Comparison of ENCODE assay signal across 1 cellular context in the genomic region with DNA sequence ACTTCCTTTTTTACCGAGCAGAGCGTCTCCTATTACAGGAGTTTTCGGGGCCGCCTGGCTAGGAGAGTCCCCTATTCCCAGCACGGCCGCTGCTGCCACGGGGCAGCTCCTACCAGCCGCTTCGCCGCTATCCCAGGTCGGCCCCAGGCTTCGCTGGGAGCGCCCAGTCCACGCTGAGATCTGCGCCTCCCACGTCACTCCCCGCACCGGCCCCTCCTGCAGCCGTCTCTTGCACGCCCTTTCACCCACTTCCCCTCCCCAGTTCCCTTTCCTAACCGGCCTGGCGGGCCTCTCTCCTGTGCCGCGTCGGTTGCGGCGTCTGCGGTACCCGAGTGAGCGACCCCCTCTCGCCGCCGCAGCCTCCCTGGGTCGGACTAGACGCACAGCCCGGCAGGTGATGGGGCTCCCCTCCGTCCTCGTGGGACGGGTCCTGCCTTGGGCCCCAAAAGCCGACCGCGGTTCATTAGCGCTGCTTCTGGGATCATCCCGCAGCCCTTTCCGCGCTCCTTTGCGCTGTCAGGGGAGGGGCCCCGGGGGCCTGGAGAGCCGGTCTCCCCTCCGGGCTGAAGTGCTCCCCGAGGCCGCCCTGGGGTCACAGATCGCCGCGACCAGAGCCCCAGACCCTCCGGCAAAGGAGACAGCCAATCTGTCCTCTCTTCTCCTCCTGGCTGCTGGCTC.
TF ChIP-seq lines count a peak whose summit lies in the region.

No MANE protein-coding gene starts in this region.

TF ChIP-seq in HepG2, 621 proteins besides CTCF, POLR2A, EP300 and RAD21 (continued from another document and continues in another):
- no peak for TF ChIP-seq GMEB2 (CRISPR knock-in tag; IDR thresholded peaks at IDR 0.05; ENCODE audit: low read depth)
- peak; percentile 22; the same call in 1 of the 2 replicates for TF ChIP-seq ZNF607 (CRISPR knock-in tag; IDR thresholded peaks at IDR 0.05; ENCODE audit: borderline replicate concordance)
- TF ChIP-seq, protein P1, sequence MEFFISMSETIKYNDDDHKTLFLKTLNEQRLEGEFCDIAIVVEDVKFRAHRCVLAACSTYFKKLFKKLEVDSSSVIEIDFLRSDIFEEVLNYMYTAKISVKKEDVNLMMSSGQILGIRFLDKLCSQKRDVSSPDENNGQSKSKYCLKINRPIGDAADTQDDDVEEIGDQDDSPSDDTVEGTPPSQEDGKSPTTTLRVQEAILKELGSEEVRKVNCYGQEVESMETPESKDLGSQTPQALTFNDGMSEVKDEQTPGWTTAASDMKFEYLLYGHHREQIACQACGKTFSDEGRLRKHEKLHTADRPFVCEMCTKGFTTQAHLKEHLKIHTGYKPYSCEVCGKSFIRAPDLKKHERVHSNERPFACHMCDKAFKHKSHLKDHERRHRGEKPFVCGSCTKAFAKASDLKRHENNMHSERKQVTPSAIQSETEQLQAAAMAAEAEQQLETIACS (CRISPR knock-in tag; IDR thresholded peaks at IDR 0.05), result no peak
- no peak for TF ChIP-seq ZNF256 (CRISPR knock-in tag; conservative IDR thresholded peaks at IDR 0.05)
- no peak for TF ChIP-seq ZNF333 (CRISPR knock-in tag; IDR thresholded peaks at IDR 0.05; ENCODE audit: borderline replicate concordance)
- no peak for TF ChIP-seq ZNF567 (CRISPR knock-in tag; IDR thresholded peaks at IDR 0.05; ENCODE audit: borderline replicate concordance)
- no peak for TF ChIP-seq GLI4 (CRISPR knock-in tag; IDR thresholded peaks at IDR 0.05; ENCODE audit: borderline replicate concordance)
- no peak for TF ChIP-seq ETV6 (CRISPR knock-in tag; conservative IDR thresholded peaks at IDR 0.05)
- TF ChIP-seq EHMT2 (IDR thresholded peaks at IDR 0.05; ENCODE audit: borderline replicate concordance, low read depth, low read length), result no peak
- no peak for TF ChIP-seq ADNP (CRISPR knock-in tag; IDR thresholded peaks at IDR 0.05)
- peak; percentile 46 for TF ChIP-seq U2AF1 (optimal IDR thresholded peaks at IDR 0.05; ENCODE audit: low read depth, low read length)
- TF ChIP-seq RAD51 (IDR thresholded peaks at IDR 0.05; ENCODE audit: borderline replicate concordance), result no peak
- TF ChIP-seq EEA1 (CRISPR knock-in tag; IDR thresholded peaks at IDR 0.05; ENCODE audit: borderline replicate concordance), result 0 out of 2 replicates have a peak, but pooled peaks have one; percentile 53
- TF ChIP-seq TOPORS (CRISPR knock-in tag; IDR thresholded peaks at IDR 0.05), result no peak
- peak; percentile 71; the same call in 1 of the 2 replicates for TF ChIP-seq PCBP1 (IDR thresholded peaks at IDR 0.05; ENCODE audit: borderline replicate concordance, low read depth, low read length)
- no peak for TF ChIP-seq ZNF382 (CRISPR knock-in tag; IDR thresholded peaks at IDR 0.05; ENCODE audit: borderline replicate concordance)
- peak; percentile 84; the same call in 1 of the 2 replicates for TF ChIP-seq ZNF225 (CRISPR knock-in tag; IDR thresholded peaks at IDR 0.05)
- TF ChIP-seq NFIC (IDR thresholded peaks at IDR 0.05; ENCODE audit: low read length), result no peak
- TF ChIP-seq TARDBP (CRISPR knock-in tag; IDR thresholded peaks at IDR 0.05), result no peak
- 0 out of 2 replicates have a peak, but pooled peaks have one; percentile 1 for TF ChIP-seq THAP7 (CRISPR knock-in tag; IDR thresholded peaks at IDR 0.05)
- no peak for TF ChIP-seq ZNF770 (CRISPR knock-in tag; IDR thresholded peaks at IDR 0.05)
- 0 out of 2 replicates have a peak, but pooled peaks have one; percentile 50 for TF ChIP-seq ZNF724P (CRISPR knock-in tag; IDR thresholded peaks at IDR 0.05; ENCODE audit: borderline replicate concordance)
- TF ChIP-seq NR2C2 (CRISPR knock-in tag; IDR thresholded peaks at IDR 0.05; ENCODE audit: borderline replicate concordance), result no peak
- TF ChIP-seq MIER3 (CRISPR knock-in tag; IDR thresholded peaks at IDR 0.05; ENCODE audit: borderline replicate concordance), result no peak
- TF ChIP-seq HMGXB3 (CRISPR knock-in tag; IDR thresholded peaks at IDR 0.05; ENCODE audit: borderline replicate concordance), result no peak
- peak; percentile 68; the same call in 1 of the 2 replicates for TF ChIP-seq ZNF234 (CRISPR knock-in tag; conservative IDR thresholded peaks at IDR 0.05)
- TF ChIP-seq SIN3A (IDR thresholded peaks at IDR 0.05; ENCODE audit: borderline replicate concordance, low read depth, low read length), result no peak; the same call in 1 of the 2 replicates
- TF ChIP-seq PHF20 (CRISPR knock-in tag; IDR thresholded peaks at IDR 0.05), result 0 out of 2 replicates have a peak, but pooled peaks have one; percentile 29
- TF ChIP-seq, protein P2, sequence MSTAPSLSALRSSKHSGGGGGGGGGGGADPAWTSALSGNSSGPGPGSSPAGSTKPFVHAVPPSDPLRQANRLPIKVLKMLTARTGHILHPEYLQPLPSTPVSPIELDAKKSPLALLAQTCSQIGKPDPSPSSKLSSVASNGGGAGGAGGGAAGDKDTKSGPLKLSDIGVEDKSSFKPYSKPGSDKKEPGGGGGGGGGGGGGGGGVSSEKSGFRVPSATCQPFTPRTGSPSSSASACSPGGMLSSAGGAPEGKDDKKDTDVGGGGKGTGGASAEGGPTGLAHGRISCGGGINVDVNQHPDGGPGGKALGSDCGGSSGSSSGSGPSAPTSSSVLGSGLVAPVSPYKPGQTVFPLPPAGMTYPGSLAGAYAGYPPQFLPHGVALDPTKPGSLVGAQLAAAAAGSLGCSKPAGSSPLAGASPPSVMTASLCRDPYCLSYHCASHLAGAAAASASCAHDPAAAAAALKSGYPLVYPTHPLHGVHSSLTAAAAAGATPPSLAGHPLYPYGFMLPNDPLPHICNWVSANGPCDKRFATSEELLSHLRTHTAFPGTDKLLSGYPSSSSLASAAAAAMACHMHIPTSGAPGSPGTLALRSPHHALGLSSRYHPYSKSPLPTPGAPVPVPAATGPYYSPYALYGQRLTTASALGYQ (CRISPR knock-in tag; IDR thresholded peaks at IDR 0.05), result no peak
- TF ChIP-seq, protein P3, sequence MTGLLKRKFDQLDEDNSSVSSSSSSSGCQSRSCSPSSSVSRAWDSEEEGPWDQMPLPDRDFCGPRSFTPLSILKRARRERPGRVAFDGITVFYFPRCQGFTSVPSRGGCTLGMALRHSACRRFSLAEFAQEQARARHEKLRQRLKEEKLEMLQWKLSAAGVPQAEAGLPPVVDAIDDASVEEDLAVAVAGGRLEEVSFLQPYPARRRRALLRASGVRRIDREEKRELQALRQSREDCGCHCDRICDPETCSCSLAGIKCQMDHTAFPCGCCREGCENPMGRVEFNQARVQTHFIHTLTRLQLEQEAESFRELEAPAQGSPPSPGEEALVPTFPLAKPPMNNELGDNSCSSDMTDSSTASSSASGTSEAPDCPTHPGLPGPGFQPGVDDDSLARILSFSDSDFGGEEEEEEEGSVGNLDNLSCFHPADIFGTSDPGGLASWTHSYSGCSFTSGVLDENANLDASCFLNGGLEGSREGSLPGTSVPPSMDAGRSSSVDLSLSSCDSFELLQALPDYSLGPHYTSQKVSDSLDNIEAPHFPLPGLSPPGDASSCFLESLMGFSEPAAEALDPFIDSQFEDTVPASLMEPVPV (CRISPR knock-in tag; IDR thresholded peaks at IDR 0.05), result 0 out of 2 replicates have a peak, but pooled peaks have one; percentile 35
- no peak for TF ChIP-seq LCORL (IDR thresholded peaks at IDR 0.05)
- no peak; the same call in none of the 2 replicates for TF ChIP-seq LCORL (CRISPR knock-in tag; IDR thresholded peaks at IDR 0.05)
- no peak for TF ChIP-seq TBP (CRISPR knock-in tag; IDR thresholded peaks at IDR 0.05)
- TF ChIP-seq IRX3 (CRISPR knock-in tag; IDR thresholded peaks at IDR 0.05; ENCODE audit: borderline replicate concordance, low read depth), result no peak
- no peak for TF ChIP-seq MLXIP (CRISPR knock-in tag; IDR thresholded peaks at IDR 0.05; ENCODE audit: borderline replicate concordance)
- no peak for TF ChIP-seq TCF7 (IDR thresholded peaks at IDR 0.05; ENCODE audit: low read depth)
- peak; percentile 79; the same call in 1 of the 2 replicates for TF ChIP-seq NAIF1 (CRISPR knock-in tag; IDR thresholded peaks at IDR 0.05; ENCODE audit: borderline replicate concordance)
- TF ChIP-seq ZFP1 (CRISPR knock-in tag; IDR thresholded peaks at IDR 0.05), result no peak
- peak; percentile 24; the same call in 1 of the 2 replicates for TF ChIP-seq ZC3H4 (CRISPR knock-in tag; IDR thresholded peaks at IDR 0.05; ENCODE audit: borderline replicate concordance)
- no peak for TF ChIP-seq ZNF274 (CRISPR knock-in tag; IDR thresholded peaks at IDR 0.05)
- peak; percentile 15 for TF ChIP-seq XRCC5 (optimal IDR thresholded peaks at IDR 0.05; ENCODE audit: low read length)
- TF ChIP-seq CC2D1A (CRISPR knock-in tag; IDR thresholded peaks at IDR 0.05), result no peak
- TF ChIP-seq ELF4 (CRISPR knock-in tag; IDR thresholded peaks at IDR 0.05; ENCODE audit: borderline replicate concordance), result no peak
- no peak for TF ChIP-seq KLF13 (CRISPR knock-in tag; IDR thresholded peaks at IDR 0.05)
- TF ChIP-seq RNF2 (conservative IDR thresholded peaks at IDR 0.05; ENCODE audit: low read depth), result no peak
- TF ChIP-seq ATF7-NPFF (CRISPR knock-in tag; IDR thresholded peaks at IDR 0.05; ENCODE audit: low read depth), result no peak
